20 cellular contexts compared by ENCODE assay signal in genomic region chr14:39428118-39428517, GRCh38. TPM values are rescaled to one million over a fixed set of nuclear protein-coding genes. Genes with fewer than 3 reads are reported as not detected.
DNase-seq lines count a peak whose midpoint lies in the region; ATAC-seq and TF ChIP-seq lines count a peak whose summit lies in the region.
"Had no signal": no experiment of that assay in that cellular context is flagged by ENCODE, and none has a peak within 500 bp of the region (broad histone marks: within the 10 kb centered on the region; RNA-seq: fewer than 3 reads in every experiment).

No MANE protein-coding gene starts in this region.

- H3K27ac ChIP-seq in BLaER1 treated with 17β-estradiol and CSF1 and Interleukin-3, amounts not matched to agents 10 nM and 100 nM = no peak overlapping the region
- H3K27ac ChIP-seq in CD4-positive, alpha-beta T cell (ENCODE audit: low read depth, low read length) = no peak overlapping the region
- H3K27ac ChIP-seq in dorsolateral prefrontal cortex = no peak overlapping the region
- H3K27ac ChIP-seq: GM23248, HL-60, SJCRH30 had no signal

- no peak overlapping the region for H3K4me3 ChIP-seq in BLaER1 treated with 17β-estradiol and CSF1 and Interleukin-3, amounts not matched to agents 10 nM and 100 nM
- H3K4me3 ChIP-seq in dorsolateral prefrontal cortex = peak overlapping the region in 50 of 59 donors; percentile 1 to 100 (median 93)
- H3K4me3 ChIP-seq: GM23248, HAP-1, SJCRH30 had no signal

- TF ChIP-seq CTCF in CD4-positive, alpha-beta T cell (IDR thresholded peaks at IDR 0.05) = no peak
- TF ChIP-seq CTCF in dorsolateral prefrontal cortex (IDR thresholded peaks at IDR 0.05 in 54 of 56, conservative IDR thresholded peaks at IDR 0.05 in 2 of 56; ENCODE audit: low read depth in 1 of 56, partially characterized antibody in 56 of 56) = no peak

- DNase-seq in CD4-positive, alpha-beta T cell = no peak
- DNase-seq in T-cell = no peak
- no peak for DNase-seq in dorsolateral prefrontal cortex
- no peak for DNase-seq in T-helper 2 cell
- DNase-seq in inferior parietal cortex (ENCODE audit: extremely low spot score) = no peak
- DNase-seq: C1 segment of cervical spinal cord, Caco-2, GF-D8, IMR-90, NCI-H1436, NCI-H1930, NCI-H226, NCI-H524, SJCRH30 had no signal

- no peak for ATAC-seq in CD4-positive, alpha-beta T cell (ENCODE audit: poor library complexity)
- ATAC-seq in T-cell (replicated peaks in 1 of 4) = no peak
- ATAC-seq in HG02870 (IDR thresholded peaks at IDR 0.05; ENCODE audit: unreplicated experiment) = no peak
- ATAC-seq in GM21619 (IDR thresholded peaks at IDR 0.05; ENCODE audit: unreplicated experiment) = no peak

- peaks cover 44 to 86% (median 80%) of the 10 kb centered on the region in 11 experiments for H4K20me1 ChIP-seq in BLaER1 treated with 17β-estradiol and CSF1 and Interleukin-3, amounts not matched to agents 10 nM and 100 nM

- POLR2A ChIA-PET in CD4-positive, alpha-beta T cell (lab: Charles Lee) = interaction anchor here (0.9 kb wide), 1 partner anchor 11 kb away, joined by 3 read pairs; no protein-coding TSS in a partner anchor
- POLR2A ChIA-PET in T-cell (lab: Charles Lee) = no interaction called here

- H3K4me2 ChIP-seq in BLaER1 treated with 17β-estradiol and CSF1 and Interleukin-3, amounts not matched to agents 10 nM and 100 nM = peak overlapping the region in 10 of 11 experiments; percentile 24 to 97 (median 90); a peak in 13 of 22 replicates

- CTCF ChIA-PET in CD4-positive, alpha-beta T cell (lab: Charles Lee) = no interaction called here
- CTCF ChIA-PET in T-cell (lab: Charles Lee) = interaction anchor here in 1 of 2 donors (0.6 kb wide), 1 partner anchor 9 kb away, joined by 5 read pairs; no protein-coding TSS in a partner anchor

- peaks cover 0 to 3% (median 0%) of the 10 kb centered on the region in 11 experiments; a peak in 1 of 22 replicates for H3K36me3 ChIP-seq in BLaER1 treated with 17β-estradiol and CSF1 and Interleukin-3, amounts not matched to agents 10 nM and 100 nM
- H3K36me3 ChIP-seq: HAP-1, SJCRH30 had no signal

- H3K27ac Mint-ChIP-seq in CD4-positive, alpha-beta T cell = no peak overlapping the region
- no peak overlapping the region for H3K27ac Mint-ChIP-seq in T-cell

- H3K9me3 Mint-ChIP-seq in CD4-positive, alpha-beta T cell = no peaks in the 10 kb centered on the region
- H3K9me3 Mint-ChIP-seq in T-cell = no peaks in the 10 kb centered on the region

- peaks cover 26 to 55% (median 38%) of the 10 kb centered on the region in 10 experiments for H3K4me1 ChIP-seq in BLaER1 treated with 17β-estradiol and CSF1 and Interleukin-3, amounts not matched to agents 10 nM and 100 nM

- no peaks in the 10 kb centered on the region for H3K27me3 ChIP-seq in BLaER1 treated with 17β-estradiol and CSF1 and Interleukin-3, amounts not matched to agents 10 nM and 100 nM
- no peaks in the 10 kb centered on the region for H3K27me3 ChIP-seq in CD4-positive, alpha-beta T cell (ENCODE audit: control insufficient read depth, insufficient read depth, low read length)
- no peaks in the 10 kb centered on the region for H3K27me3 ChIP-seq in dorsolateral prefrontal cortex
- H3K27me3 ChIP-seq: SJCRH30 had no signal

- H3K36me3 Mint-ChIP-seq in CD4-positive, alpha-beta T cell (ENCODE audit: low read depth) = peaks cover 37% of the 10 kb centered on the region
- H3K36me3 Mint-ChIP-seq in T-cell = peaks cover 3% of the 10 kb centered on the region

- H3K4me1 Mint-ChIP-seq in CD4-positive, alpha-beta T cell (ENCODE audit: low read depth) = peaks cover 77% of the 10 kb centered on the region
- peaks cover 72 to 75% (median 74%) of the 10 kb centered on the region in 3 donors for H3K4me1 Mint-ChIP-seq in T-cell

- peak overlapping the region; percentile 100 for H3K4me3 Mint-ChIP-seq in CD4-positive, alpha-beta T cell
- H3K4me3 Mint-ChIP-seq in T-cell = peak overlapping the region; percentile 7 to 99 (median 98)

- H3K9me3 ChIP-seq in BLaER1 treated with 17β-estradiol and CSF1 and Interleukin-3, amounts not matched to agents 10 nM and 100 nM (replicated peaks in 1 of 11) = no peaks in the 10 kb centered on the region
- no peaks in the 10 kb centered on the region for H3K9me3 ChIP-seq in CD4-positive, alpha-beta T cell (ENCODE audit: control insufficient read depth, low read length)
- H3K9me3 ChIP-seq: Caco-2, HAP-1, SJCRH30 had no signal

- peak overlapping the region in 1 of 11 experiments; percentile 53; a peak in 1 of 22 replicates for H3K9ac ChIP-seq in BLaER1 treated with 17β-estradiol and CSF1 and Interleukin-3, amounts not matched to agents 10 nM and 100 nM
- H3K9ac ChIP-seq: GM23248 had no signal

- intact Hi-C loops in CD4-positive, alpha-beta T cell (cut with DNase I, micrococcal nuclease) = loop anchor here in 1 of 2 experiments (5.0 kb wide), 1 partner anchor 161 kb away; no protein-coding TSS in a partner anchor
- intact Hi-C loops in dorsolateral prefrontal cortex (cut with DNase I) = no loop called here

- no peaks in the 10 kb centered on the region for H3K27me3 Mint-ChIP-seq in CD4-positive, alpha-beta T cell
- H3K27me3 Mint-ChIP-seq in T-cell = no peaks in the 10 kb centered on the region

RNA-seq across cellular contexts. Expression of gene FBXO33, which starts 4.1 kb away (rescaled TPM):
- total RNA-seq in CD4-positive, alpha-beta T cell = 10 to 100 TPM; 94.6 to 97.4 TPM
- total RNA-seq in T-cell = 10 to 100 TPM; 22.5 to 64.0 (median 28.4) TPM
- 10 to 100 TPM; 13.8 to 42.2 (median 27.4) TPM for total RNA-seq in dorsolateral prefrontal cortex

Comparison
In these comparisons a context has a peak if more than half of its experiments do, and no peak if none do; other contexts are left out.
1. H3K4me3 ChIP-seq: peak in dorsolateral prefrontal cortex (50 of 59); none in BLaER1 treated with 17β-estradiol and CSF1 and Interleukin-3, amounts not matched to agents 10 nM and 100 nM (0 of 10).